Comparison of ENCODE assay signal across 9 cellular contexts in genomic region chr19:6233827-6234511, GRCh38. TPM values are rescaled to one million over a fixed set of nuclear protein-coding genes. Genes with fewer than 3 reads are reported as not detected.
DNase-seq lines count a peak whose midpoint lies in the region; ATAC-seq and TF ChIP-seq lines count a peak whose summit lies in the region.
"Had no signal": no experiment of that assay in that cellular context is flagged by ENCODE, and none has a peak within 500 bp of the region (broad histone marks: within the 10 kb centered on the region; RNA-seq: fewer than 3 reads in every experiment).

No MANE protein-coding gene starts in this region.

- no peaks in the 10 kb centered on the region for H3K9me3 Mint-ChIP-seq in WTC11

- H3K27ac Mint-ChIP-seq in WTC11: no peak overlapping the region

- peak; percentile 8 for DNase-seq in A172 (ENCODE audit: low spot score)
- peak; percentile 7 for DNase-seq in HuH-7.5 (ENCODE audit: low spot score)
- DNase-seq in coronary artery (ENCODE audit: low spot score): no peak
- DNase-seq in myocyte (ENCODE audit: low read depth): peak; percentile 60
- no peak for DNase-seq in activated CD8-positive, alpha-beta memory T cell treated with anti-CD3 and anti-CD28 coated beads, Interleukin-2, amount 50 U/mL, for 48 hours
- no peak for DNase-seq in WTC11 (ENCODE audit: low spot score)
- no peak for DNase-seq in midbrain (lab: John Stamatoyannopoulos, UW)
- DNase-seq: anterior cingulate cortex had no signal

- H3K27me3 Mint-ChIP-seq in WTC11 (ENCODE audit: low read depth): no peaks in the 10 kb centered on the region

- H3K4me1 Mint-ChIP-seq in WTC11: peaks cover 15% of the 10 kb centered on the region

- H3K4me3 Mint-ChIP-seq in WTC11: no peak overlapping the region

- peaks cover 10% of the 10 kb centered on the region; the same call in 1 of the 2 replicates for H3K36me3 Mint-ChIP-seq in WTC11

- H3K27ac ChIP-seq in coronary artery: peak overlapping the region in 1 of 2 donors; percentile 69

- no peak for ATAC-seq in GM19463 (IDR thresholded peaks at IDR 0.05; ENCODE audit: unreplicated experiment)
- ATAC-seq in WTC11: no peak

- POLR2A ChIA-PET in WTC11 (lab: Charles Lee): no interaction called here

- H3K4me3 ChIP-seq in coronary artery: peak overlapping the region; percentile 34

- TF ChIP-seq CTCF in coronary artery (IDR thresholded peaks at IDR 0.05) (no peak), WTC11 (IDR thresholded peaks at IDR 0.05) (no peak)

- CTCF ChIA-PET in WTC11 (lab: Charles Lee): interaction anchor here (1.2 to 3.2 kb wide), 3 partner anchors 15 to 38 kb away, joined by 3 to 20 read pairs (median 7); no protein-coding TSS in a partner anchor

TF ChIP-seq in WTC11, 78 proteins besides CTCF, POLR2A, EP300 and RAD21:
- TF ChIP-seq ZNF416 (CRISPR knock-in tag; IDR thresholded peaks at IDR 0.05) (no peak), ZNF423 (CRISPR knock-in tag; IDR thresholded peaks at IDR 0.05) (no peak), ZSCAN18 (CRISPR knock-in tag; IDR thresholded peaks at IDR 0.05) (no peak), MYBL2 (CRISPR knock-in tag; IDR thresholded peaks at IDR 0.05) (no peak), NFE2L1 (CRISPR knock-in tag; IDR thresholded peaks at IDR 0.05) (no peak), FOXP1 (CRISPR knock-in tag; IDR thresholded peaks at IDR 0.05; ENCODE audit: borderline replicate concordance) (no peak), SMAD3 (CRISPR knock-in tag; IDR thresholded peaks at IDR 0.05; ENCODE audit: borderline replicate concordance) (no peak), NR2C2 (CRISPR knock-in tag; IDR thresholded peaks at IDR 0.05) (no peak), EMX1 (CRISPR knock-in tag; IDR thresholded peaks at IDR 0.05) (no peak), TEAD1 (CRISPR knock-in tag; IDR thresholded peaks at IDR 0.05) (no peak), ZNF317 (CRISPR knock-in tag; IDR thresholded peaks at IDR 0.05; ENCODE audit: borderline replicate concordance, low read depth) (no peak), JAZF1 (CRISPR knock-in tag; IDR thresholded peaks at IDR 0.05) (no peak)
- TF ChIP-seq, protein P1, sequence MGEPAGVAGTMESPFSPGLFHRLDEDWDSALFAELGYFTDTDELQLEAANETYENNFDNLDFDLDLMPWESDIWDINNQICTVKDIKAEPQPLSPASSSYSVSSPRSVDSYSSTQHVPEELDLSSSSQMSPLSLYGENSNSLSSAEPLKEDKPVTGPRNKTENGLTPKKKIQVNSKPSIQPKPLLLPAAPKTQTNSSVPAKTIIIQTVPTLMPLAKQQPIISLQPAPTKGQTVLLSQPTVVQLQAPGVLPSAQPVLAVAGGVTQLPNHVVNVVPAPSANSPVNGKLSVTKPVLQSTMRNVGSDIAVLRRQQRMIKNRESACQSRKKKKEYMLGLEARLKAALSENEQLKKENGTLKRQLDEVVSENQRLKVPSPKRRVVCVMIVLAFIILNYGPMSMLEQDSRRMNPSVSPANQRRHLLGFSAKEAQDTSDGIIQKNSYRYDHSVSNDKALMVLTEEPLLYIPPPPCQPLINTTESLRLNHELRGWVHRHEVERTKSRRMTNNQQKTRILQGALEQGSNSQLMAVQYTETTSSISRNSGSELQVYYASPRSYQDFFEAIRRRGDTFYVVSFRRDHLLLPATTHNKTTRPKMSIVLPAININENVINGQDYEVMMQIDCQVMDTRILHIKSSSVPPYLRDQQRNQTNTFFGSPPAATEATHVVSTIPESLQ (CRISPR knock-in tag; IDR thresholded peaks at IDR 0.05): no peak
- TF ChIP-seq, protein P2, sequence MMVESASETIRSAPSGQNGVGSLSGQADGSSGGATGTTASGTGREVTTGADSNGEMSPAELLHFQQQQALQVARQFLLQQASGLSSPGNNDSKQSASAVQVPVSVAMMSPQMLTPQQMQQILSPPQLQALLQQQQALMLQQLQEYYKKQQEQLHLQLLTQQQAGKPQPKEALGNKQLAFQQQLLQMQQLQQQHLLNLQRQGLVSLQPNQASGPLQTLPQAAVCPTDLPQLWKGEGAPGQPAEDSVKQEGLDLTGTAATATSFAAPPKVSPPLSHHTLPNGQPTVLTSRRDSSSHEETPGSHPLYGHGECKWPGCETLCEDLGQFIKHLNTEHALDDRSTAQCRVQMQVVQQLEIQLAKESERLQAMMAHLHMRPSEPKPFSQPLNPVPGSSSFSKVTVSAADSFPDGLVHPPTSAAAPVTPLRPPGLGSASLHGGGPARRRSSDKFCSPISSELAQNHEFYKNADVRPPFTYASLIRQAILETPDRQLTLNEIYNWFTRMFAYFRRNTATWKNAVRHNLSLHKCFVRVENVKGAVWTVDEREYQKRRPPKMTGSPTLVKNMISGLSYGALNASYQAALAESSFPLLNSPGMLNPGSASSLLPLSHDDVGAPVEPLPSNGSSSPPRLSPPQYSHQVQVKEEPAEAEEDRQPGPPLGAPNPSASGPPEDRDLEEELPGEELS (CRISPR knock-in tag; IDR thresholded peaks at IDR 0.05): no peak

RNA-seq across cellular contexts. Expression of gene MLLT1, which starts 45.8 kb away (rescaled TPM):
- 14.4 and 16.1 TPM in 2 replicates for total RNA-seq in A172 (2014; rRNA removed; shearing (Covaris generic))
- total RNA-seq in myocyte (16.9 and 21.3 TPM in 2 replicates), WTC11 (2021) (49.9 to 58.2 TPM (median 50.2 TPM) in 3 replicates)
- polyA plus RNA-seq in myocyte (2012): 27.4 TPM

Comparison
In these comparisons a context has a peak if more than half of its experiments do, and no peak if none do; other contexts are left out.
1. DNase-seq: peak in A172 (single experiment), HuH-7.5 (single experiment) and myocyte (single experiment); none in coronary artery (single experiment), activated CD8-positive, alpha-beta memory T cell treated with anti-CD3 and anti-CD28 coated beads, Interleukin-2, amount 50 U/mL, for 48 hours (single experiment), WTC11 (single experiment) and midbrain (single experiment).